ENCODE assay signal across 8 cellular contexts in genomic region chr12:12803186-12803585, GRCh38. TPM values are rescaled to one million over a fixed set of nuclear protein-coding genes. Genes with fewer than 3 reads are reported as not detected.
A peak's percentile ranks its signal among the peaks of the same experiment; 100 is the strongest.
DNase-seq lines count a peak whose midpoint lies in the region; ATAC-seq, FAIRE-seq and TF ChIP-seq lines count a peak whose summit lies in the region.

No MANE protein-coding gene starts in this region.

- peak overlapping the region; percentile 8 to 77 (median 51) for H3K4me2 ChIP-seq in BLaER1 treated with 17β-estradiol and CSF1 and Interleukin-3, amounts not matched to agents 10 nM and 100 nM

- DNase-seq in GM19239 (ENCODE audit: insufficient read length, low spot score) = peak; percentile 62
- DNase-seq in NOMO-1 (lab: John Stamatoyannopoulos, UW; ENCODE audit: unreplicated experiment in 2 of 2) = peak; percentile 41 to 48
- peak; percentile 75 for DNase-seq in activated effector memory CD4-positive, alpha-beta T cell treated with anti-CD3 and anti-CD28 coated beads, Interleukin-2, amount 50 U/mL, for 16 hours
- peak in 1 of 2 donors; percentile 64 for DNase-seq in heart right ventricle
- DNase-seq in stimulated activated CD4-positive, alpha-beta T cell treated with anti-CD3 and anti-CD28 coated beads, Interleukin-2, amount 100 ng/mL, for 4 hours (ENCODE audit: low read depth) = peak; percentile 37
- no peak for DNase-seq in NCI-H526 treated with DMSO at 0.1 percent for 48 hours (lab: John Stamatoyannopoulos, UW)

- no peak overlapping the region for H3K9ac ChIP-seq in BLaER1 treated with 17β-estradiol and CSF1 and Interleukin-3, amounts not matched to agents 10 nM and 100 nM

- TF ChIP-seq CTCF in heart right ventricle (IDR thresholded peaks at IDR 0.05) = no peak

- H3K36me3 ChIP-seq in BLaER1 treated with 17β-estradiol and CSF1 and Interleukin-3, amounts not matched to agents 10 nM and 100 nM = no peaks in the 10 kb centered on the region
- H3K36me3 ChIP-seq in heart right ventricle = no peaks in the 10 kb centered on the region

- H4K20me1 ChIP-seq in BLaER1 treated with 17β-estradiol and CSF1 and Interleukin-3, amounts not matched to agents 10 nM and 100 nM = no peaks in the 10 kb centered on the region

- H3K27ac ChIP-seq in BLaER1 treated with 17β-estradiol and CSF1 and Interleukin-3, amounts not matched to agents 10 nM and 100 nM = peak overlapping the region in 1 of 11 experiments; percentile 20; a peak in 1 of 22 replicates
- H3K27ac ChIP-seq in heart right ventricle = peak overlapping the region in 6 of 10 donors; percentile 1 to 63 (median 28)

- H3K4me1 ChIP-seq in BLaER1 treated with 17β-estradiol and CSF1 and Interleukin-3, amounts not matched to agents 10 nM and 100 nM = peaks cover 41 to 75% (median 47%) of the 10 kb centered on the region in 10 experiments
- H3K4me1 ChIP-seq in heart right ventricle = peaks cover 0 to 36% (median 24%) of the 10 kb centered on the region in 9 donors

- ATAC-seq in HG03097 (IDR thresholded peaks at IDR 0.05; ENCODE audit: low FRiP score, unreplicated experiment) = peak; percentile 64
- ATAC-seq in heart right ventricle = peak; percentile 56 to 86 (median 70)

- no peak overlapping the region for H3K4me3 ChIP-seq in BLaER1 treated with 17β-estradiol and CSF1 and Interleukin-3, amounts not matched to agents 10 nM and 100 nM
- no peak overlapping the region for H3K4me3 ChIP-seq in heart right ventricle

- H3K9me3 ChIP-seq in BLaER1 treated with 17β-estradiol and CSF1 and Interleukin-3, amounts not matched to agents 10 nM and 100 nM (replicated peaks in 1 of 11) = no peaks in the 10 kb centered on the region
- no peaks in the 10 kb centered on the region for H3K9me3 ChIP-seq in heart right ventricle

- no peaks in the 10 kb centered on the region for H3K27me3 ChIP-seq in BLaER1 treated with 17β-estradiol and CSF1 and Interleukin-3, amounts not matched to agents 10 nM and 100 nM
- no peaks in the 10 kb centered on the region for H3K27me3 ChIP-seq in heart right ventricle

- peak; percentile 90 for FAIRE-seq in GM19239 (lab: Jason Lieb, UNC)

- intact Hi-C loops in heart right ventricle (cut with DNase I) = loop anchor here in 1 of 10 donors (10.0 kb wide), 1 partner anchor 402 kb away; no protein-coding TSS in a partner anchor

- 56 to 80% methylated on average over 2 of the region's 2 CpGs for WGBS in heart right ventricle, 2 donors

RNA-seq across cellular contexts. Expression of gene DDX47, which starts 10.0 kb away (rescaled TPM):
- total RNA-seq in heart right ventricle = 10 to 100 TPM; 24.0 to 32.3 (median 29.9) TPM
- 10 to 100 TPM; 16.8 to 29.5 TPM for polyA plus RNA-seq in heart right ventricle

RNA-seq across cellular contexts. Expression of gene APOLD1, which starts 17.7 kb away (rescaled TPM):
- 10 to 100 TPM; 11.1 to 98.8 (median 22.0) TPM for total RNA-seq in heart right ventricle
- polyA plus RNA-seq in heart right ventricle = 10 to 100 TPM; 11.6 to 19.8 TPM
